Comparison of ENCODE assay signal across 8 cellular contexts in genomic region chrX:109856974-109857373, GRCh38.
DNase-seq lines count a peak whose midpoint lies in the region; ATAC-seq and TF ChIP-seq lines count a peak whose summit lies in the region.

No MANE protein-coding gene starts in this region.

- peaks cover 9% of the 10 kb centered on the region for H3K4me1 Mint-ChIP-seq in MCF 10A (ENCODE audit: insufficient read depth, unreplicated experiment)

- BruUV-seq in MCF 10A (replicated peaks; lab: Mats Ljungman, UMichigan) = no TSS peak

- H3K9me3 Mint-ChIP-seq in MCF 10A (ENCODE audit: unreplicated experiment) = peaks cover 8% of the 10 kb centered on the region

- no peak overlapping the region for H3K9ac ChIP-seq in KMS-11

- DNase-seq in NCI-H2171 (lab: John Stamatoyannopoulos, UW) (peak; percentile 0), NCI-H2171 treated with DMSO at 0.1 percent for 48 hours (lab: John Stamatoyannopoulos, UW) (no peak), MCF 10A (ENCODE audit: unreplicated experiment) (peak; percentile 60), myocyte (ENCODE audit: low read depth) (peak; percentile 40)
- no peak for DNase-seq in effector CD8-positive, alpha-beta T cell (lab: John Stamatoyannopoulos, UW)

- no peak overlapping the region for H3K4me3 Mint-ChIP-seq in MCF 10A (ENCODE audit: unreplicated experiment)

- no peaks in the 10 kb centered on the region for H3K27me3 ChIP-seq in KMS-11 (ENCODE audit: insufficient read depth, low read depth)

- H3K27ac ChIP-seq in KMS-11 = no peak overlapping the region

- POLR2A ChIA-PET in MCF 10A (lab: Yijun Ruan, JAX) = interaction anchor here (0.7 to 4.6 kb wide), 17 partner anchors 9 to 371 kb away, joined by 3 to 40 read pairs (median 4); partner anchors contain the start of gene ACSL4

- H3K36me3 Mint-ChIP-seq in MCF 10A (ENCODE audit: insufficient read depth, unreplicated experiment) = no peaks in the 10 kb centered on the region

- H3K36me3 ChIP-seq in KMS-11 (ENCODE audit: insufficient read depth) = no peaks in the 10 kb centered on the region

- H4K20me1 ChIP-seq in KMS-11 (ENCODE audit: insufficient read depth) = no peaks in the 10 kb centered on the region

- intact Hi-C loops in MCF 10A (cut with micrococcal nuclease) = loop anchor here (1.0 kb wide), 2 partner anchors 125 to 144 kb away; no protein-coding TSS in a partner anchor

- CTCF ChIA-PET in MCF 10A (lab: Yijun Ruan, JAX) = interaction anchor here (0.5 to 7.5 kb wide), 31 partner anchors 9 to 1091 kb away, joined by 3 to 108 read pairs (median 4); partner anchors contain the start of gene ACSL4

- no peak for ATAC-seq in HG02571 (IDR thresholded peaks at IDR 0.05; ENCODE audit: unreplicated experiment)
- ATAC-seq in GM19035 (IDR thresholded peaks at IDR 0.05; ENCODE audit: unreplicated experiment) = no peak

- no peak overlapping the region for H2AFZ ChIP-seq in KMS-11 (ENCODE audit: low read depth)

- H3K79me2 ChIP-seq in KMS-11 (ENCODE audit: insufficient read depth, low read depth) = no peaks in the 10 kb centered on the region

- no peak overlapping the region for H3K27ac Mint-ChIP-seq in MCF 10A (ENCODE audit: low read depth, unreplicated experiment)

- no peaks in the 10 kb centered on the region for H3K4me1 ChIP-seq in KMS-11 (ENCODE audit: low read depth, poor library complexity, severe bottlenecking)

- TF ChIP-seq CTCF in KMS-11 (conservative IDR thresholded peaks at IDR 0.05; ENCODE audit: low read depth, low read length) (peak; percentile 81), MCF 10A (IDR thresholded peaks at IDR 0.05; ENCODE audit: unreplicated experiment) (peak; percentile 83)

- peaks cover 26% of the 10 kb centered on the region for H3K27me3 Mint-ChIP-seq in MCF 10A (ENCODE audit: insufficient read depth, unreplicated experiment)

- H3K4me2 ChIP-seq in KMS-11 = no peak overlapping the region

- H3K4me3 ChIP-seq in KMS-11 (IDR thresholded peaks at IDR 0.05; ENCODE audit: insufficient read depth, low read depth, low read length) = no peak overlapping the region

Comparison
In these comparisons a context has a peak if more than half of its experiments do, and no peak if none do; other contexts are left out.
1. DNase-seq: peak in NCI-H2171 (single experiment), MCF 10A (single experiment) and myocyte (single experiment); none in NCI-H2171 treated with DMSO at 0.1 percent for 48 hours (single experiment) and effector CD8-positive, alpha-beta T cell (single experiment).